ENCODE assay signal across 10 cellular contexts in genomic region chr14:24605435-24606190, GRCh38. TPM values are rescaled to one million over a fixed set of nuclear protein-coding genes. Genes with fewer than 3 reads are reported as not detected.
DNase-seq lines count a peak whose midpoint lies in the region; ATAC-seq lines count a peak whose summit lies in the region.
"Had no signal": no experiment of that assay in that cellular context is flagged by ENCODE, and none has a peak within 500 bp of the region (broad histone marks: within the 10 kb centered on the region; RNA-seq: fewer than 3 reads in every experiment).

No MANE protein-coding gene starts in this region.

- peak; percentile 13 to 63 (median 42) for DNase-seq in CD4-positive, CD25-positive, alpha-beta regulatory T cell
- DNase-seq in SK-MEL-5 (ENCODE audit: low read depth, low spot score) (peak; percentile 59), islet precursor cell (peak; percentile 76), SK-N-DZ (ENCODE audit: low spot score) (no peak)
- peak; percentile 79 for DNase-seq in activated naive CD4-positive, alpha-beta T cell treated with anti-CD3 and anti-CD28 coated beads, Interleukin-2, amount 10 ng/mL, durations not matched to agents 7 days and 5 days
- DNase-seq in stimulated activated CD8-positive, alpha-beta memory T cell treated with anti-CD3 and anti-CD28 coated beads, Interleukin-15, amount 100 ng/mL, for 4 hours (ENCODE audit: low read depth in 2 of 2), result peak; percentile 46 to 56

- H3K27me3 Mint-ChIP-seq in CD4-positive, CD25-positive, alpha-beta regulatory T cell, result peaks cover 5% of the 10 kb centered on the region
- H3K27me3 Mint-ChIP-seq in activated naive CD4-positive, alpha-beta T cell treated with anti-CD3 and anti-CD28 coated beads, Interleukin-2, amount 10 ng/mL, durations not matched to agents 7 days and 5 days, result peaks cover 9% of the 10 kb centered on the region

- H3K4me1 ChIP-seq in CD4-positive, CD25-positive, alpha-beta regulatory T cell (ENCODE audit: control insufficient read depth, insufficient read depth, low read length, poor library complexity, severe bottlenecking), result no peaks in the 10 kb centered on the region

- H3K4me1 Mint-ChIP-seq in CD4-positive, CD25-positive, alpha-beta regulatory T cell, result peaks cover 0 to 8% (median 3%) of the 10 kb centered on the region in 4 donors
- H3K4me1 Mint-ChIP-seq in activated naive CD4-positive, alpha-beta T cell treated with anti-CD3 and anti-CD28 coated beads, Interleukin-2, amount 10 ng/mL, durations not matched to agents 7 days and 5 days, result peaks cover 49% of the 10 kb centered on the region

- H3K36me3 Mint-ChIP-seq in CD4-positive, CD25-positive, alpha-beta regulatory T cell, result no peaks in the 10 kb centered on the region
- H3K36me3 Mint-ChIP-seq in activated naive CD4-positive, alpha-beta T cell treated with anti-CD3 and anti-CD28 coated beads, Interleukin-2, amount 10 ng/mL, durations not matched to agents 7 days and 5 days, result no peaks in the 10 kb centered on the region

- H3K36me3 ChIP-seq in CD4-positive, CD25-positive, alpha-beta regulatory T cell (ENCODE audit: control insufficient read depth, insufficient read depth, low read length), result no peaks in the 10 kb centered on the region

- H3K9me3 Mint-ChIP-seq in CD4-positive, CD25-positive, alpha-beta regulatory T cell, result peaks cover 0 to 3% (median 0%) of the 10 kb centered on the region in 7 donors
- H3K9me3 Mint-ChIP-seq in activated naive CD4-positive, alpha-beta T cell treated with anti-CD3 and anti-CD28 coated beads, Interleukin-2, amount 10 ng/mL, durations not matched to agents 7 days and 5 days, result no peaks in the 10 kb centered on the region

- in situ Hi-C loops in SK-MEL-5 (cut with HindIII; ENCODE audit: low pct_unique_long_range_greater_than_20kb, low sequenced_read_pairs), result no loop called here

- no peaks in the 10 kb centered on the region for H3K9me3 ChIP-seq in CD4-positive, CD25-positive, alpha-beta regulatory T cell (ENCODE audit: control insufficient read depth in 2 of 2, low read length in 2 of 2)

- CTCF ChIA-PET in activated naive CD4-positive, alpha-beta T cell treated with anti-CD3 and anti-CD28 coated beads, Interleukin-2, amount 10 ng/mL, durations not matched to agents 7 days and 5 days (lab: Charles Lee), result interaction anchor here (0.5 to 4.1 kb wide), 26 partner anchors 8 to 272 kb away, joined by 3 to 54 read pairs (median 5); partner anchors contain the start of gene GZMB

- peak overlapping the region in 2 of 3 donors; percentile 80 to 91 for H3K27ac Mint-ChIP-seq in CD4-positive, CD25-positive, alpha-beta regulatory T cell
- H3K27ac Mint-ChIP-seq in activated naive CD4-positive, alpha-beta T cell treated with anti-CD3 and anti-CD28 coated beads, Interleukin-2, amount 10 ng/mL, durations not matched to agents 7 days and 5 days, result peak overlapping the region; percentile 73

- no peaks in the 10 kb centered on the region for H3K27me3 ChIP-seq in CD4-positive, CD25-positive, alpha-beta regulatory T cell (ENCODE audit: control insufficient read depth, insufficient read depth, low read length)

- no peak overlapping the region for H3K4me3 ChIP-seq in CD4-positive, CD25-positive, alpha-beta regulatory T cell (ENCODE audit: low read depth, low read length)

- no peak overlapping the region for H3K27ac ChIP-seq in CD4-positive, CD25-positive, alpha-beta regulatory T cell (ENCODE audit: insufficient read depth, low read length, poor library complexity, severe bottlenecking)

- peak; percentile 73 to 74 for ATAC-seq in CD4-positive, CD25-positive, alpha-beta regulatory T cell (ENCODE audit: low read depth in 2 of 2)
- ATAC-seq in GM19043 (IDR thresholded peaks at IDR 0.05; ENCODE audit: low read depth, unreplicated experiment), result peak; percentile 87
- peak; percentile 79 for ATAC-seq in HG03175 (IDR thresholded peaks at IDR 0.05; ENCODE audit: unreplicated experiment)

- peak overlapping the region in 1 of 4 donors; percentile 5 for H3K4me3 Mint-ChIP-seq in CD4-positive, CD25-positive, alpha-beta regulatory T cell
- H3K4me3 Mint-ChIP-seq in activated naive CD4-positive, alpha-beta T cell treated with anti-CD3 and anti-CD28 coated beads, Interleukin-2, amount 10 ng/mL, durations not matched to agents 7 days and 5 days, result peak overlapping the region; percentile 32

RNA-seq across cellular contexts. Expression of gene GZMH, which starts 3.9 kb away (rescaled TPM):
- 0.86 TPM for total RNA-seq in CD4-positive, CD25-positive, alpha-beta regulatory T cell
- polyA plus RNA-seq in CD4-positive, CD25-positive, alpha-beta regulatory T cell, result under 1 TPM; 0.38 to 0.60 (median 0.55) TPM
- total RNA-seq in SK-MEL-5 (2014; rRNA removed; shearing (Covaris generic)), result not detected in 2 replicates
- polyA plus RNA-seq in SK-MEL-5 (2015; cell fraction: cytosol; rRNA removed), result not detected in 2 replicates
- not detected in 2 replicates for polyA plus RNA-seq in SK-MEL-5 (2015; cell fraction: nucleus; rRNA removed)
- polyA plus RNA-seq in SK-N-DZ (2014; cell fraction: cytosol; rRNA removed), result not detected in 2 replicates
- not detected in 2 replicates for polyA plus RNA-seq in SK-N-DZ (2014; cell fraction: nucleus; rRNA removed)
- total RNA-seq: LHCN-M2, skeletal muscle tissue had no signal

RNA-seq across cellular contexts. Expression of gene GZMB, which starts 28.4 kb away (rescaled TPM):
- total RNA-seq in CD4-positive, CD25-positive, alpha-beta regulatory T cell, result not detected
- polyA plus RNA-seq in CD4-positive, CD25-positive, alpha-beta regulatory T cell, result 1 to 10 TPM in 2 of 4 donors, under 1 TPM in 1, not detected in 1; 0.29 to 3.0 (median 1.0) TPM
- not detected in 2 replicates for total RNA-seq in SK-MEL-5 (2014; rRNA removed; shearing (Covaris generic))
- not detected in 2 replicates for polyA plus RNA-seq in SK-MEL-5 (2015; cell fraction: cytosol; rRNA removed)
- polyA plus RNA-seq in SK-MEL-5 (2015; cell fraction: nucleus; rRNA removed), result not detected in 2 replicates
- polyA plus RNA-seq in SK-N-DZ (2014; cell fraction: cytosol; rRNA removed), result not detected in 2 replicates
- not detected in 2 replicates for polyA plus RNA-seq in SK-N-DZ (2014; cell fraction: nucleus; rRNA removed)
- total RNA-seq: LHCN-M2 had no signal

RNA-seq across cellular contexts. Expression of gene CTSG, which starts 29.6 kb away (rescaled TPM):
- total RNA-seq in CD4-positive, CD25-positive, alpha-beta regulatory T cell, result not detected
- polyA plus RNA-seq in CD4-positive, CD25-positive, alpha-beta regulatory T cell, result not detected
- total RNA-seq in SK-MEL-5 (2014; rRNA removed; shearing (Covaris generic)), result not detected in 2 replicates
- 0.37 TPM in 1 of 2 replicates, not detected in the other for polyA plus RNA-seq in SK-MEL-5 (2015; cell fraction: cytosol; rRNA removed)
- not detected in 2 replicates for polyA plus RNA-seq in SK-MEL-5 (2015; cell fraction: nucleus; rRNA removed)
- not detected in 2 replicates for polyA plus RNA-seq in SK-N-DZ (2014; cell fraction: cytosol; rRNA removed)
- polyA plus RNA-seq in SK-N-DZ (2014; cell fraction: nucleus; rRNA removed), result not detected in 2 replicates
- total RNA-seq: LHCN-M2 had no signal
